Comparison of ENCODE assay signal across 8 cellular contexts in genomic region chr2:62456721-62457539, GRCh38. TPM values are rescaled to one million over a fixed set of nuclear protein-coding genes. Genes with fewer than 3 reads are reported as not detected.
DNase-seq lines count a peak whose midpoint lies in the region; ATAC-seq lines count a peak whose summit lies in the region.

No MANE protein-coding gene starts in this region.

- peaks cover 0 to 13% of the 10 kb centered on the region in 2 donors for H3K27me3 Mint-ChIP-seq in CD8-positive, alpha-beta memory T cell

- no peaks in the 10 kb centered on the region for H3K27me3 ChIP-seq in CD8-positive, alpha-beta memory T cell (ENCODE audit: insufficient read depth, low read length, poor library complexity, severe bottlenecking)
- peaks cover 18% of the 10 kb centered on the region for H3K27me3 ChIP-seq in NT2/D1 (ENCODE audit: insufficient read depth, insufficient read length)

- no peaks in the 10 kb centered on the region for H3K9me3 ChIP-seq in CD8-positive, alpha-beta memory T cell (ENCODE audit: low read length)
- no peaks in the 10 kb centered on the region for H3K9me3 ChIP-seq in NT2/D1 (ENCODE audit: insufficient read depth, low read length)

- no peaks in the 10 kb centered on the region for H3K36me3 ChIP-seq in CD8-positive, alpha-beta memory T cell (ENCODE audit: insufficient read depth, low read length)
- no peaks in the 10 kb centered on the region for H3K36me3 ChIP-seq in NT2/D1 (ENCODE audit: insufficient read depth, insufficient read length, low read length)

- POLR2A ChIA-PET in CD8-positive, alpha-beta memory T cell (lab: Charles Lee) = interaction anchor here (0.9 kb wide), 1 partner anchor 319 kb away, joined by 3 read pairs; no protein-coding TSS in a partner anchor

- peak overlapping the region; percentile 55 for H3K4me3 ChIP-seq in CD8-positive, alpha-beta memory T cell (ENCODE audit: low read length)
- peak overlapping the region; percentile 32 for H3K4me3 ChIP-seq in NT2/D1 (ENCODE audit: insufficient read length, low read depth)

- no peak overlapping the region for H3K27ac Mint-ChIP-seq in CD8-positive, alpha-beta memory T cell

- peak; percentile 90 for ATAC-seq in GM19395 (IDR thresholded peaks at IDR 0.05; ENCODE audit: unreplicated experiment)
- ATAC-seq in HG03460 (IDR thresholded peaks at IDR 0.05; ENCODE audit: unreplicated experiment) = peak; percentile 87

- H3K9me3 Mint-ChIP-seq in CD8-positive, alpha-beta memory T cell = no peaks in the 10 kb centered on the region

- H3K4me1 ChIP-seq in CD8-positive, alpha-beta memory T cell (ENCODE audit: insufficient read depth, low read length) = peaks cover 4% of the 10 kb centered on the region
- peaks cover 4% of the 10 kb centered on the region for H3K4me1 ChIP-seq in NT2/D1 (ENCODE audit: insufficient read depth, insufficient read length)

- no peaks in the 10 kb centered on the region for H3K36me3 Mint-ChIP-seq in CD8-positive, alpha-beta memory T cell

- peak overlapping the region in 6 of 7 donors; percentile 33 to 88 (median 61) for H3K4me3 Mint-ChIP-seq in CD8-positive, alpha-beta memory T cell

- H3K27ac ChIP-seq in CD8-positive, alpha-beta memory T cell (ENCODE audit: low read depth, low read length) = peak overlapping the region; percentile 38
- peak overlapping the region; percentile 81 for H3K27ac ChIP-seq in epithelial cell of prostate

- DNase-seq in CD8-positive, alpha-beta memory T cell = peak; percentile 46 to 71 (median 56)
- DNase-seq in NT2/D1 (ENCODE audit: low read depth, low spot score) (peak; percentile 63), activated T-cell treated with anti-CD3 and anti-CD28 coated beads for 48 hours (ENCODE audit: low read depth) (peak; percentile 67), epithelial cell of prostate (ENCODE audit: low read depth, low spot score) (no peak), mucosa of gallbladder (ENCODE audit: low spot score) (peak; percentile 66)
- peak; percentile 16 to 40 for DNase-seq in stimulated activated CD8-positive, alpha-beta memory T cell treated with anti-CD3 and anti-CD28 coated beads, Interleukin-4, amount 100 ng/mL, for 4 hours (ENCODE audit: low read depth in 2 of 2, low spot score in 1 of 2)

- CTCF ChIA-PET in CD8-positive, alpha-beta memory T cell (lab: Charles Lee) = interaction anchor here (0.6 to 8.4 kb wide), 26 partner anchors 9 to 1112 kb away, joined by 3 to 121 read pairs (median 5); no protein-coding TSS in a partner anchor

- H3K9ac ChIP-seq in NT2/D1 (ENCODE audit: insufficient read length, low read depth) = peak overlapping the region; percentile 71

- peaks cover 0 to 6% (median 0%) of the 10 kb centered on the region in 3 donors for H3K4me1 Mint-ChIP-seq in CD8-positive, alpha-beta memory T cell

RNA-seq across cellular contexts. Expression of gene TMEM17, which starts 49.1 kb away (rescaled TPM):
- total RNA-seq in CD8-positive, alpha-beta memory T cell = under 1 TPM; 0.35 to 0.84 TPM
- polyA plus RNA-seq in CD8-positive, alpha-beta memory T cell = not detected
- 3.3 TPM for total RNA-seq in mucosa of gallbladder
